8 cellular contexts compared by ENCODE assay signal in the genomic region with DNA sequence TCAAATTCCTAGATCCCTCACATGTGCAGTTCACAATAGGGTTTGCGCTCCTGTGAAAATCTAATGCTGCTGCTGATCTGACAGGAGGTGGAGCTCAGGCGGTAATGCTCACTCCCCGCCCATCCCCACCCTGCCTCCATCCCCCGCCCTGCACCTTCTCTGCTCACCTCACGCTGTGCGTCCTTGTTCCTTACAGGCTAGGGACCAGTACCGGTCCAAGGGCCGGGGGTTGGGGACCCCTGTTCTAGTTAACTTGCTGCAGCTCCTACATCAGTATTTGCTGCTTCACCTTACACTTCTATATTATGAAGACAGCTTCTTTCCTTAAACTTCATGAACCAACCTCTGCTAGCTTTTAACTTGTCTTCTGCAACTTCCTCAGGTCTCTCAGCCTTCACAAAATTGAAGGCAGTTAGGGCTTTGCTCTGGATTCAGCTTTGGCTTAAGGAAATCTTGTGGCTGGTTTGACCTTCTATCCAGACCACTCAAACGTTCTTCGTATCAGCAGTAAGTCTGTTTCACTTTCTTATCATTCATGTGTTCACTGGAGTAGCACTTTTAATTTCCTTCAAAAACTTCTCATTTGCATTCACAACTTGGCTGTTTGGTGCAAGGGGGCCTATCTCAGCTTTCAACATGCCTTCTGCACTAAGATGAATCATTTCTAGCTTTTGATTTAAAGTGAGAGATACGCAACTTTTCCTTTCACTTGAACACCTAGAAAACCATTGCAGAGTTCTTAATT.
DNase-seq lines count a peak whose midpoint lies in the region; ATAC-seq and TF ChIP-seq lines count a peak whose summit lies in the region.

No MANE protein-coding gene starts in this region.

- peak overlapping the region; percentile 48 for H3K4me3 ChIP-seq in AG10803 (ENCODE audit: low read length)
- peak overlapping the region; percentile 93 for H3K4me3 ChIP-seq in endocrine pancreas (ENCODE audit: control insufficient read depth, insufficient read depth, low read length)
- peak overlapping the region; percentile 91 to 100 for H3K4me3 ChIP-seq in muscle layer of duodenum (ENCODE audit: low read depth in 1 of 2, low read length in 2 of 2)

- peaks cover 5 to 19% of the 10 kb centered on the region in 2 donors for H3K36me3 Mint-ChIP-seq in stimulated activated naive B cell treated with anti-CD40 and anti-IgM and Interleukin-4, amounts not matched to agents 10 μg/mL and 1 μg/mL and 100 μg/mL, for 72 hours

- no peaks in the 10 kb centered on the region for H3K9me3 Mint-ChIP-seq in stimulated activated naive B cell treated with anti-CD40 and anti-IgM and Interleukin-4, amounts not matched to agents 10 μg/mL and 1 μg/mL and 100 μg/mL, for 72 hours

- H3K27ac ChIP-seq in KOPT-K1 (ENCODE audit: low read depth, low read length, poor library complexity, severe bottlenecking) (peak overlapping the region; percentile 88), muscle layer of duodenum (ENCODE audit: low read length) (peak overlapping the region; percentile 99)

- no peaks in the 10 kb centered on the region for H3K27me3 Mint-ChIP-seq in stimulated activated naive B cell treated with anti-CD40 and anti-IgM and Interleukin-4, amounts not matched to agents 10 μg/mL and 1 μg/mL and 100 μg/mL, for 72 hours

- ATAC-seq in GM19463 (IDR thresholded peaks at IDR 0.05; ENCODE audit: unreplicated experiment) (peak; percentile 36), HG03520 (IDR thresholded peaks at IDR 0.05; ENCODE audit: unreplicated experiment) (no peak)
- peak; percentile 59 to 62 for ATAC-seq in stimulated activated naive B cell treated with anti-CD40 and anti-IgM and Interleukin-4, amounts not matched to agents 10 μg/mL and 1 μg/mL and 100 μg/mL, for 72 hours (replicated peaks)

- H3K4me1 ChIP-seq in endocrine pancreas (ENCODE audit: control insufficient read depth, insufficient read depth, low read length) (peaks cover 20% of the 10 kb centered on the region), muscle layer of duodenum (ENCODE audit: control insufficient read depth in 1 of 2, insufficient read depth in 2 of 2, low read length in 2 of 2) (peaks cover 16 to 25% of the 10 kb centered on the region in 2 donors)

- H3K4me1 Mint-ChIP-seq in stimulated activated naive B cell treated with anti-CD40 and anti-IgM and Interleukin-4, amounts not matched to agents 10 μg/mL and 1 μg/mL and 100 μg/mL, for 72 hours: peaks cover 25 to 36% of the 10 kb centered on the region in 2 donors

- no peak for TF ChIP-seq CTCF in AG10803 (conservative IDR thresholded peaks at IDR 0.05; ENCODE audit: low read length)

- H3K27ac Mint-ChIP-seq in stimulated activated naive B cell treated with anti-CD40 and anti-IgM and Interleukin-4, amounts not matched to agents 10 μg/mL and 1 μg/mL and 100 μg/mL, for 72 hours: peak overlapping the region; percentile 94

- H3K27me3 ChIP-seq in endocrine pancreas (ENCODE audit: control insufficient read depth, insufficient read depth, low read length) (no peaks in the 10 kb centered on the region), muscle layer of duodenum (ENCODE audit: low read depth, low read length) (no peaks in the 10 kb centered on the region)

- peaks cover 2% of the 10 kb centered on the region; the same call in 1 of the 2 replicates for H3K36me3 ChIP-seq in KOPT-K1 (ENCODE audit: insufficient read depth, low read length)
- H3K36me3 ChIP-seq in endocrine pancreas (ENCODE audit: control insufficient read depth, insufficient read depth, low read length): no peaks in the 10 kb centered on the region
- H3K36me3 ChIP-seq in muscle layer of duodenum (ENCODE audit: control insufficient read depth in 1 of 2, insufficient read depth in 2 of 2, low read length in 2 of 2): no peaks in the 10 kb centered on the region

- peak overlapping the region; percentile 21 for H3K9ac ChIP-seq in endocrine pancreas (ENCODE audit: control insufficient read depth, insufficient read depth, low read length)

- H3K9me3 ChIP-seq in KOPT-K1 (ENCODE audit: insufficient read depth, low read length, poor library complexity, severe bottlenecking): no peaks in the 10 kb centered on the region
- no peaks in the 10 kb centered on the region for H3K9me3 ChIP-seq in endocrine pancreas (ENCODE audit: control insufficient read depth, low read length)
- H3K9me3 ChIP-seq in muscle layer of duodenum (ENCODE audit: control insufficient read depth in 1 of 2, low read length in 2 of 2): no peaks in the 10 kb centered on the region

- DNase-seq in AG10803 (ENCODE audit: low read depth): no peak
- DNase-seq in activated CD4-positive, alpha-beta T cell treated with anti-CD3 and anti-CD28 coated beads, Interleukin-2, amount 50 U/mL, for 4 hours: peak; percentile 23 to 39
- peak; percentile 20 for DNase-seq in stimulated activated naive B cell treated with anti-CD40 and anti-IgM and Interleukin-4, amounts not matched to agents 10 μg/mL and 1 μg/mL and 100 μg/mL, for 72 hours

- H3K4me3 Mint-ChIP-seq in stimulated activated naive B cell treated with anti-CD40 and anti-IgM and Interleukin-4, amounts not matched to agents 10 μg/mL and 1 μg/mL and 100 μg/mL, for 72 hours: peak overlapping the region; percentile 96 to 99
